ENCODE assay signal across 8 cellular contexts in genomic region chr6:106360989-106361430, GRCh38. TPM values are rescaled to one million over a fixed set of nuclear protein-coding genes. Genes with fewer than 3 reads are reported as not detected.
DNase-seq lines count a peak whose midpoint lies in the region; ATAC-seq and TF ChIP-seq lines count a peak whose summit lies in the region.

No MANE protein-coding gene starts in this region.

- no peaks in the 10 kb centered on the region for H3K9me3 Mint-ChIP-seq in activated naive CD4-positive, alpha-beta T cell treated with anti-CD3 and anti-CD28 coated beads, Interleukin-2, amount 10 ng/mL, durations not matched to agents 7 days and 5 days

- intact Hi-C loops in A673 (cut with micrococcal nuclease; ENCODE audit: unreplicated experiment) = no loop called here

- no peaks in the 10 kb centered on the region for H3K36me3 Mint-ChIP-seq in activated naive CD4-positive, alpha-beta T cell treated with anti-CD3 and anti-CD28 coated beads, Interleukin-2, amount 10 ng/mL, durations not matched to agents 7 days and 5 days

- TF ChIP-seq CTCF in A673 (conservative IDR thresholded peaks at IDR 0.05; ENCODE audit: low read depth, low read length) = no peak

- H3K27me3 ChIP-seq in A673 (replicated peaks; ENCODE audit: insufficient read depth, low read depth, low read length, poor library complexity) = peaks cover 22% of the 10 kb centered on the region

- peaks cover 9% of the 10 kb centered on the region for H3K4me1 Mint-ChIP-seq in activated naive CD4-positive, alpha-beta T cell treated with anti-CD3 and anti-CD28 coated beads, Interleukin-2, amount 10 ng/mL, durations not matched to agents 7 days and 5 days

- H3K4me3 ChIP-seq in A673 (ENCODE audit: low read depth, low read length, poor library complexity, severe bottlenecking) = peak overlapping the region; percentile 51
- peak overlapping the region; percentile 68 for H3K4me3 ChIP-seq in iPS-11a (ENCODE audit: low read depth, low read length)

- no peak overlapping the region for H3K27ac Mint-ChIP-seq in activated naive CD4-positive, alpha-beta T cell treated with anti-CD3 and anti-CD28 coated beads, Interleukin-2, amount 10 ng/mL, durations not matched to agents 7 days and 5 days

- H3K4me3 Mint-ChIP-seq in activated naive CD4-positive, alpha-beta T cell treated with anti-CD3 and anti-CD28 coated beads, Interleukin-2, amount 10 ng/mL, durations not matched to agents 7 days and 5 days = peak overlapping the region; percentile 59

- POLR2A ChIA-PET in A673 (lab: Charles Lee; ENCODE audit: low non-redundant PET) = no interaction called here

- peaks cover 60% of the 10 kb centered on the region for H3K27me3 Mint-ChIP-seq in activated naive CD4-positive, alpha-beta T cell treated with anti-CD3 and anti-CD28 coated beads, Interleukin-2, amount 10 ng/mL, durations not matched to agents 7 days and 5 days

- peak; percentile 38 for ATAC-seq in GM19452 (IDR thresholded peaks at IDR 0.05; ENCODE audit: unreplicated experiment)
- ATAC-seq in HG03571 (IDR thresholded peaks at IDR 0.05; ENCODE audit: unreplicated experiment) = no peak
- ATAC-seq in HG03196 (IDR thresholded peaks at IDR 0.05; ENCODE audit: unreplicated experiment) = no peak

- DNase-seq in A673 (ENCODE audit: low spot score) = peak; percentile 13
- DNase-seq in NCI-H1105 treated with DMSO at 0.1 percent for 48 hours (lab: John Stamatoyannopoulos, UW) = peak; percentile 61
- peak; percentile 31 for DNase-seq in activated naive CD4-positive, alpha-beta T cell treated with anti-CD3 and anti-CD28 coated beads, Interleukin-2, amount 10 ng/mL, durations not matched to agents 7 days and 5 days
- peak; percentile 8 for DNase-seq in stimulated activated CD4-positive, alpha-beta T cell treated with anti-CD3 and anti-CD28 coated beads, Interleukin-12 subunit alpha, Interleukin-12 subunit beta, amount 100 ng/mL, for 4 hours

- no peaks in the 10 kb centered on the region for H3K9me3 ChIP-seq in A673 (ENCODE audit: low read depth, low read length, poor library complexity, severe bottlenecking)

- H3K36me3 ChIP-seq in A673 (ENCODE audit: insufficient read depth, low read length, poor library complexity, severe bottlenecking) = no peaks in the 10 kb centered on the region

- peaks cover 7% of the 10 kb centered on the region for H3K4me1 ChIP-seq in A673 (ENCODE audit: insufficient read depth, low read length, poor library complexity, severe bottlenecking)

- CTCF ChIA-PET in A673 (lab: Charles Lee) = interaction anchor here (0.8 to 1.4 kb wide), 4 partner anchors 21 to 53 kb away, joined by 3 to 4 read pairs (median 3); no protein-coding TSS in a partner anchor
- CTCF ChIA-PET in activated naive CD4-positive, alpha-beta T cell treated with anti-CD3 and anti-CD28 coated beads, Interleukin-2, amount 10 ng/mL, durations not matched to agents 7 days and 5 days (lab: Charles Lee) = interaction anchor here (0.6 to 1.8 kb wide), 12 partner anchors 11 to 637 kb away, joined by 3 to 12 read pairs (median 3); no protein-coding TSS in a partner anchor

- BruUV-seq in A673 (replicated peaks; lab: Mats Ljungman, UMichigan) = no TSS peak

- H3K27ac ChIP-seq in A673 (ENCODE audit: low read depth, low read length, poor library complexity, severe bottlenecking) = no peak overlapping the region

RNA-seq across cellular contexts. Expression of gene CRYBG1, which starts 0.5 kb away (rescaled TPM):
- total RNA-seq in A673 (2021) = 2.9 and 3.9 TPM in 2 replicates

RNA-seq across cellular contexts. Expression of gene ATG5, which starts 35.5 kb away (rescaled TPM):
- 37.0 and 37.5 TPM in 2 replicates for total RNA-seq in A673 (2021)

Comparison
In these comparisons a context has a peak if more than half of its experiments do, and no peak if none do; other contexts are left out.
1. DNase-seq: peak in every context shown above with its lines; median percentile 61 in NCI-H1105 treated with DMSO at 0.1 percent for 48 hours; 31 in activated naive CD4-positive, alpha-beta T cell treated with anti-CD3 and anti-CD28 coated beads, Interleukin-2, amount 10 ng/mL, durations not matched to agents 7 days and 5 days; 13 in A673; 8 in stimulated activated CD4-positive, alpha-beta T cell treated with anti-CD3 and anti-CD28 coated beads, Interleukin-12 subunit alpha, Interleukin-12 subunit beta, amount 100 ng/mL, for 4 hours.